In the genomic region with DNA sequence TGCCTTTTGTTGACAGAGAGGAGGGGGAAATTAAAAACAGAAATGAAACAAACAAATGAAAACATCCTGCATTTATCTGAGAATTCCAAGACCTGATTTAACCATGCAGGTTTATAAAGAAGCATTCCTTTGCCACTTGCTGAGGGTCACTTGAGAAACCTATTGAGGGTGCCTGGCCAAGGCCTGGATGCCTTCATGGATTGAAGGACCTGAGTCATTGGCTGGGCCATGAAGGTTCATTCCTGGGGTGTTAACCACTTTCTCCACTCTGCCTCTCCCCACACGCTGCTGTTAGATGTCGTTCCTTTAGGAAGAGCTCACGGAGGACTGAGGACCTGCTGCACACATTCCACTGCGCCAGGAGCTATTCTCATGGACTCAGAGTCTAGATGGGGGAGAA, we compare ENCODE assay signal across 19 cellular contexts. TPM values are rescaled to one million over a fixed set of nuclear protein-coding genes. Genes with fewer than 3 reads are reported as not detected.
DNase-seq lines count a peak whose midpoint lies in the region; ATAC-seq and TF ChIP-seq lines count a peak whose summit lies in the region.
"Had no signal": no experiment of that assay in that cellular context is flagged by ENCODE, and none has a peak within 500 bp of the region (broad histone marks: within the 10 kb centered on the region; RNA-seq: fewer than 3 reads in every experiment).

No MANE protein-coding gene starts in this region.

- no peak for DNase-seq in HFFc6
- no peak for DNase-seq in dorsolateral prefrontal cortex
- DNase-seq in thoracic aorta (ENCODE audit: low spot score) = no peak
- DNase-seq in stimulated activated CD4-positive, alpha-beta T cell treated with anti-CD3 and anti-CD28 coated beads, Interleukin-2, amount 100 ng/mL, for 24 hours = no peak
- no peak for DNase-seq in stimulated activated effector memory CD8-positive, alpha-beta T cell treated with anti-CD3 and anti-CD28 coated beads, Interleukin-12 subunit alpha, Interleukin-12 subunit beta, amount 100 ng/mL, for 72 hours (ENCODE audit: low spot score in 2 of 2)
- no peak for DNase-seq in stimulated activated CD4-positive, alpha-beta T cell treated with anti-CD3 and anti-CD28 coated beads, Interleukin-4, amount 100 ng/mL, for 24 hours
- no peak for DNase-seq in GM13977 (ENCODE audit: low spot score)
- DNase-seq: CD4-positive, alpha-beta memory T cell; GDM1; NCI-H2107; NCI-H2227 treated with DMSO at 0.1 percent for 48 hours; NCI-H82; OCI-M1; RPMI8226; SHP77 treated with DMSO at 0.1 percent for 48 hours had no signal

- H3K4me1 Mint-ChIP-seq in HFFc6 (ENCODE audit: low read depth) = peaks cover 27% of the 10 kb centered on the region
- H3K4me1 Mint-ChIP-seq in nephron = peaks cover 40% of the 10 kb centered on the region
- H3K4me1 Mint-ChIP-seq in stimulated activated effector memory CD8-positive, alpha-beta T cell treated with anti-CD3 and anti-CD28 coated beads, Interleukin-12 subunit alpha, Interleukin-12 subunit beta, amount 100 ng/mL, for 72 hours = no peaks in the 10 kb centered on the region
- H3K4me1 Mint-ChIP-seq: CD4-positive, alpha-beta memory T cell had no signal

- no peaks in the 10 kb centered on the region for H3K9me3 ChIP-seq in thoracic aorta
- H3K9me3 ChIP-seq: A549, BLaER1 had no signal

- intact Hi-C loops in dorsolateral prefrontal cortex (cut with DNase I) = no loop called here

- no peaks in the 10 kb centered on the region; the same call in 1 of the 2 replicates for H3K9me3 Mint-ChIP-seq in HFFc6
- no peaks in the 10 kb centered on the region for H3K9me3 Mint-ChIP-seq in nephron
- H3K9me3 Mint-ChIP-seq in stimulated activated effector memory CD8-positive, alpha-beta T cell treated with anti-CD3 and anti-CD28 coated beads, Interleukin-12 subunit alpha, Interleukin-12 subunit beta, amount 100 ng/mL, for 72 hours = no peaks in the 10 kb centered on the region

- TF ChIP-seq CTCF in HFFc6 (IDR thresholded peaks at IDR 0.05) (no peak), dorsolateral prefrontal cortex (IDR thresholded peaks at IDR 0.05 in 54 of 56, conservative IDR thresholded peaks at IDR 0.05 in 2 of 56; ENCODE audit: low read depth in 1 of 56, partially characterized antibody in 56 of 56) (no peak), nephron (IDR thresholded peaks at IDR 0.05; ENCODE audit: unreplicated experiment in 3 of 3) (no peak), thoracic aorta (IDR thresholded peaks at IDR 0.05) (no peak), GM13977 (IDR thresholded peaks at IDR 0.05; ENCODE audit: extremely low read depth, insufficient read depth, missing control alignments) (no peak)

- peaks cover 38 to 82% of the 10 kb centered on the region in 2 donors for H3K4me1 ChIP-seq in thoracic aorta (ENCODE audit: control insufficient read depth in 1 of 2, low read depth in 2 of 2)
- H3K4me1 ChIP-seq: A549 had no signal

- peak overlapping the region in 40 of 59 donors; percentile 3 to 98 (median 46) for H3K27ac ChIP-seq in dorsolateral prefrontal cortex
- peak overlapping the region; percentile 59 to 70 for H3K27ac ChIP-seq in thoracic aorta
- H3K27ac ChIP-seq: A549, BLaER1, HL-60 had no signal

- H3K36me3 ChIP-seq in thoracic aorta = no peaks in the 10 kb centered on the region
- H3K36me3 ChIP-seq: BLaER1 had no signal

- no peak overlapping the region for H3K4me3 ChIP-seq in dorsolateral prefrontal cortex
- no peak overlapping the region for H3K4me3 ChIP-seq in thoracic aorta
- H3K4me3 ChIP-seq: A549, BLaER1 had no signal

- no peaks in the 10 kb centered on the region for H3K36me3 Mint-ChIP-seq in HFFc6 (ENCODE audit: low read depth)
- H3K36me3 Mint-ChIP-seq in nephron (ENCODE audit: low read depth) = no peaks in the 10 kb centered on the region
- no peaks in the 10 kb centered on the region for H3K36me3 Mint-ChIP-seq in stimulated activated effector memory CD8-positive, alpha-beta T cell treated with anti-CD3 and anti-CD28 coated beads, Interleukin-12 subunit alpha, Interleukin-12 subunit beta, amount 100 ng/mL, for 72 hours
- H3K36me3 Mint-ChIP-seq: CD4-positive, alpha-beta memory T cell had no signal

- no peak overlapping the region for H3K4me3 Mint-ChIP-seq in HFFc6
- no peak overlapping the region for H3K4me3 Mint-ChIP-seq in nephron
- H3K4me3 Mint-ChIP-seq in stimulated activated effector memory CD8-positive, alpha-beta T cell treated with anti-CD3 and anti-CD28 coated beads, Interleukin-12 subunit alpha, Interleukin-12 subunit beta, amount 100 ng/mL, for 72 hours = no peak overlapping the region
- H3K4me3 Mint-ChIP-seq: CD4-positive, alpha-beta memory T cell had no signal

- H3K27ac Mint-ChIP-seq in HFFc6 (peak overlapping the region; percentile 2; the same call in 1 of the 2 replicates), nephron (peak overlapping the region in 2 of 3 experiments; percentile 47 to 62)
- no peak overlapping the region for H3K27ac Mint-ChIP-seq in stimulated activated effector memory CD8-positive, alpha-beta T cell treated with anti-CD3 and anti-CD28 coated beads, Interleukin-12 subunit alpha, Interleukin-12 subunit beta, amount 100 ng/mL, for 72 hours
- H3K27ac Mint-ChIP-seq: CD4-positive, alpha-beta memory T cell had no signal

- H3K27me3 ChIP-seq in dorsolateral prefrontal cortex (no peaks in the 10 kb centered on the region), thoracic aorta (replicated peaks; ENCODE audit: insufficient read depth) (no peaks in the 10 kb centered on the region)
- H3K27me3 ChIP-seq: BLaER1 had no signal

- H3K27me3 Mint-ChIP-seq in HFFc6 (ENCODE audit: insufficient read depth) (no peaks in the 10 kb centered on the region; the same call in 1 of the 2 replicates), nephron (ENCODE audit: low read depth) (no peaks in the 10 kb centered on the region)

- in situ Hi-C loops in GM13977 (cut with MboI; ENCODE audit: low pct_unique_long_range_greater_than_20kb, low sequenced_read_pairs, unreplicated experiment) = no loop called here

- ATAC-seq in thoracic aorta (ENCODE audit: insufficient number of reproducible peaks, low FRiP score, low read depth) = no peak
- no peak for ATAC-seq in stimulated activated effector memory CD8-positive, alpha-beta T cell treated with anti-CD3 and anti-CD28 coated beads, Interleukin-12 subunit alpha, Interleukin-12 subunit beta, amount 100 ng/mL, for 72 hours
- ATAC-seq: A549 had no signal

RNA-seq across cellular contexts. Expression of a gene that starts 49.7 kb away (rescaled TPM):
- 1 to 10 TPM; 2.2 to 9.0 (median 8.0) TPM for total RNA-seq in HFFc6 (2021; fragmentation: NEBNext Ultra II Directional; extraction: Animal tissue kit (Norgen Biotek cat#: 25700))
- total RNA-seq in dorsolateral prefrontal cortex = 100 to 1,000 TPM in 95 of 120 experiments, 10 to 100 TPM in 25; 43.8 to 450 (median 152) TPM
- total RNA-seq in thoracic aorta = 10 to 100 TPM; 61.5 to 71.5 TPM
- total RNA-seq: CD4-positive, alpha-beta memory T cell had no signal

Comparison
In these comparisons a context has a peak if more than half of its experiments do, and no peak if none do; other contexts are left out.
1. RNA of a gene that starts 49.7 kb away (total RNA-seq): 43.8 to 450 TPM in dorsolateral prefrontal cortex and 61.5 to 71.5 TPM in thoracic aorta; 2.2 to 9.0 TPM in HFFc6; every median in the first group is over 4 times any median in the second.